Comparison of ENCODE assay signal across 18 cellular contexts in the genomic region with DNA sequence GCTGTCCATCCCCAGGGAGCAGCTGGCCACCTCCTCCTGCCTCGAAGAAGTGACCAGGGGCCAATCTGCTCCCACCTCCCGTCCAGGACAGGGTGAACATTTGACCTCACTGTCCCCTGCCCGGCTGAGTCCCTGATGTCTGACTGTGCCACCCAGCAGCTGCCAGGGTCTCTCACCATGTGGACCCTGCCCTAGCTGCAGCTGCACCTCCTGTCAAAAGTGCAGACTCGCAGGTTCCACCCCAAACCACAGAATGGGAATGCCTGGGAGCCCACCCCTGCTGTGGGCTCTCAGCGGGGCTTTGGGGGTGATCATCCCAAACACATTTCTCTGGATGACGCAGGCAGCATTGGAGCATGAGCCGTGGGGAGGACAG.
"Had no signal": no experiment of that assay in that cellular context is flagged by ENCODE, and none has a peak within 500 bp of the region (broad histone marks: within the 10 kb centered on the region; RNA-seq: fewer than 3 reads in every experiment).

No MANE protein-coding gene starts in this region.

- H3K4me3 Mint-ChIP-seq: mesothelial cell of epicardium, nephron had no signal

- H3K27ac ChIP-seq: dorsolateral prefrontal cortex, heart left ventricle, right atrium auricular region, sigmoid colon, skin epidermis, stomach had no signal

- H3K36me3 Mint-ChIP-seq: mesothelial cell of epicardium had no signal

- DNase-seq: cortex of kidney; dorsolateral prefrontal cortex; effector CD8-positive, alpha-beta T cell; foreskin melanocyte; hippocampal formation; kidney glomerular epithelial cell; sigmoid colon; stimulated activated CD4-positive, alpha-beta T cell treated with anti-CD3 and anti-CD28 coated beads, Interleukin-2, amount 100 ng/mL, for 24 hours; stimulated activated CD4-positive, alpha-beta T cell treated with anti-CD3 and anti-CD28 coated beads, Interleukin-4, amount 100 ng/mL, for 4 hours; stimulated activated naive CD4-positive, alpha-beta T cell; stomach; substantia nigra; trophoblast cell had no signal

- ATAC-seq: heart left ventricle had no signal

- H3K4me1 Mint-ChIP-seq: mesothelial cell of epicardium had no signal

- H3K27me3 ChIP-seq: dorsolateral prefrontal cortex, heart left ventricle, right atrium auricular region, sigmoid colon, stomach had no signal

- H3K9me3 Mint-ChIP-seq: mesothelial cell of epicardium, nephron had no signal

- H3K4me3 ChIP-seq: dorsolateral prefrontal cortex, heart left ventricle, right atrium auricular region, sigmoid colon, skin epidermis, stomach had no signal

- H3K4me1 ChIP-seq: heart left ventricle, right atrium auricular region, sigmoid colon had no signal

- H3K27ac Mint-ChIP-seq: mesothelial cell of epicardium, nephron had no signal

- H3K9me3 ChIP-seq: heart left ventricle, right atrium auricular region, sigmoid colon, stomach had no signal
